15 cellular contexts compared by ENCODE assay signal in genomic region chr1:94462606-94463005, GRCh38.
"Had no signal": no experiment of that assay in that cellular context is flagged by ENCODE, and none has a peak within 500 bp of the region (broad histone marks: within the 10 kb centered on the region; RNA-seq: fewer than 3 reads in every experiment).

No MANE protein-coding gene starts in this region.

- H3K27ac ChIP-seq: heart right ventricle, suprapubic skin had no signal

- H3K9me3 ChIP-seq: gastroesophageal sphincter, heart right ventricle, suprapubic skin, upper lobe of left lung had no signal

- H3K27ac Mint-ChIP-seq: activated T-helper 1 cell treated with anti-CD3 and anti-CD28 coated beads, Interleukin-12 subunit alpha, Interleukin-12 subunit beta, Interleukin-2, Interleukin-4 antibody, amounts not matched to agents 30 ng/mL and 10 ng/mL and 1 ng/mL, durations not matched to agents 14 hours and 24 hours and 36 hours; nephron progenitor cell; T-helper 17 cell had no signal

- ATAC-seq: gastroesophageal sphincter, T-helper 17 cell had no signal

- H3K9me3 Mint-ChIP-seq: activated T-helper 1 cell treated with anti-CD3 and anti-CD28 coated beads, Interleukin-12 subunit alpha, Interleukin-12 subunit beta, Interleukin-2, Interleukin-4 antibody, amounts not matched to agents 30 ng/mL and 10 ng/mL and 1 ng/mL, durations not matched to agents 14 hours and 24 hours and 36 hours had no signal

- H3K4me3 Mint-ChIP-seq: activated T-helper 1 cell treated with anti-CD3 and anti-CD28 coated beads, Interleukin-12 subunit alpha, Interleukin-12 subunit beta, Interleukin-2, Interleukin-4 antibody, amounts not matched to agents 30 ng/mL and 10 ng/mL and 1 ng/mL, durations not matched to agents 14 hours and 24 hours and 36 hours; nephron progenitor cell; T-helper 17 cell had no signal

- DNase-seq: activated CD4-positive, alpha-beta T cell treated with anti-CD3 and anti-CD28 coated beads, Interleukin-2, amount 50 U/mL, for 1 hour; activated CD4-positive, CD25-positive, alpha-beta regulatory T cell; activated naive CD4-positive, alpha-beta T cell; erythroblast; heart right ventricle; left cardiac atrium; nephron progenitor cell; stimulated activated CD4-positive, alpha-beta T cell treated with anti-CD3 and anti-CD28 coated beads, Interleukin-15, amount 100 ng/mL, for 24 hours; stimulated activated CD4-positive, alpha-beta T cell treated with anti-CD3 and anti-CD28 coated beads, Interleukin-4, amount 100 ng/mL, for 1 hour; stimulated activated naive CD4-positive, alpha-beta T cell; T-helper 17 cell had no signal

- H3K4me3 ChIP-seq: gastroesophageal sphincter, heart right ventricle, suprapubic skin, upper lobe of left lung had no signal

- H3K27me3 ChIP-seq: gastroesophageal sphincter, heart right ventricle, suprapubic skin, upper lobe of left lung had no signal

- H3K4me1 Mint-ChIP-seq: nephron progenitor cell had no signal

- H3K27me3 Mint-ChIP-seq: T-helper 17 cell had no signal
